In the genomic region with DNA sequence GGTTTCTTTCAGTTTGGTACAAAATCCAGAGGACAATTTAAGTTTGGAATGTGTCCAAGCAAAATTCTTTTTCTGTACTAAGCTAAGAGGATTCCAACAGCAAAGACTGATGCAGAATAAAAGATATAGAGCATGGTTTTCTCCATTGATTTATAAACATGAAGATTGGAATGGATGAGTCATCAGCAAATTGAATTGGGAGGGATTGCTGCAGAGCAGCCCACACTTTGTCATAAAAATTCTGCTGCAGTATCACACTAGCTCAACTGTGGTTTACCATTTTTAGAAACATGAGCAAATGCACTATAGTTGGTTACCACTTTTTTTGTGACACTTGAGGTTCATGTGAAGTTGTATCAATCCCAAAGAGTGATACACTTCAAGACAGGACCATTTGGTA, we compare ENCODE assay signal across 12 cellular contexts. TPM values are rescaled to one million over a fixed set of nuclear protein-coding genes. Genes with fewer than 3 reads are reported as not detected.
DNase-seq lines count a peak whose midpoint lies in the region; ATAC-seq, FAIRE-seq and TF ChIP-seq lines count a peak whose summit lies in the region.
"Had no signal": no experiment of that assay in that cellular context is flagged by ENCODE, and none has a peak within 500 bp of the region (broad histone marks: within the 10 kb centered on the region; RNA-seq: fewer than 3 reads in every experiment).

No MANE protein-coding gene starts in this region.

- SMC1A ChIA-PET in GM12878 (lab: Charles Lee; ENCODE audit: uncharacterized antibody, unreplicated experiment): no interaction called here

- H3K4me3 ChIP-seq in GM12878: no peak overlapping the region
- H3K4me3 ChIP-seq in mesenchymal stem cell (ENCODE audit: insufficient read depth in 1 of 2, low read depth in 1 of 2, low read length in 2 of 2): no peak overlapping the region
- no peak overlapping the region for H3K4me3 ChIP-seq in tibial artery
- H3K4me3 ChIP-seq: esophagus squamous epithelium had no signal

- BruUV-seq in GM12878 (replicated peaks; lab: Mats Ljungman, UMichigan): no TSS peak

- ATAC-seq in GM12878 (no peak), HG03108 (IDR thresholded peaks at IDR 0.05; ENCODE audit: unreplicated experiment) (no peak)

- peak; percentile 71 for DNase-seq in Ammon's horn (ENCODE audit: low spot score)
- peak; percentile 67 for DNase-seq in LHCN-M2 (ENCODE audit: low read depth)
- no peak for DNase-seq in GM12878 (ENCODE audit: low read depth, low spot score)
- peak; percentile 84 for DNase-seq in mesenchymal stem cell
- DNase-seq in tibial artery: no peak
- no peak for DNase-seq in NCI-H146 (lab: John Stamatoyannopoulos, UW)
- DNase-seq in NCI-H1048 (lab: John Stamatoyannopoulos, UW): no peak
- DNase-seq: esophagus squamous epithelium, Karpas-422, NCI-H69 had no signal

- RAD21 ChIA-PET in GM12878 (lab: Charles Lee; ENCODE audit: unreplicated experiment): no interaction called here

- FAIRE-seq in GM12878 (lab: Jason Lieb, UNC): peak; percentile 38

- H3K4me2 ChIP-seq in GM12878 (ENCODE audit: control insufficient read depth, insufficient read depth) (no peak overlapping the region; the same call in 1 of the 2 replicates), mesenchymal stem cell (ENCODE audit: low read length, poor library complexity, severe bottlenecking) (no peak overlapping the region)

- H4K20me1 ChIP-seq in GM12878 (ENCODE audit: control insufficient read depth, insufficient read depth): no peaks in the 10 kb centered on the region

- H3K27ac ChIP-seq in GM12878 (ENCODE audit: control insufficient read depth, insufficient read depth) (peak overlapping the region; percentile 24; the same call in 1 of the 2 replicates), mesenchymal stem cell (ENCODE audit: low read length, poor library complexity, severe bottlenecking) (no peak overlapping the region), tibial artery (no peak overlapping the region)
- H3K27ac ChIP-seq: parathyroid adenoma had no signal

- no peak overlapping the region for H3K14ac ChIP-seq in mesenchymal stem cell (ENCODE audit: low read length in 2 of 2)

- intact Hi-C loops in GM12878 (cut with micrococcal nuclease; ENCODE audit: unreplicated experiment) (no loop called here), tibial artery (cut with DNase I; ENCODE audit: low total_unique reads) (no loop called here)

- no peaks in the 10 kb centered on the region for H3K79me2 ChIP-seq in GM12878 (ENCODE audit: control insufficient read depth, insufficient read depth, low read length)
- H3K79me2 ChIP-seq: parathyroid adenoma had no signal

- no peak overlapping the region for H2AFZ ChIP-seq in GM12878 (ENCODE audit: control insufficient read depth, low read depth, low read length)
- no peak overlapping the region for H2AFZ ChIP-seq in mesenchymal stem cell (ENCODE audit: low read depth, low read length)
- H2AFZ ChIP-seq: parathyroid adenoma had no signal

- no peak overlapping the region for H2BK120ac ChIP-seq in mesenchymal stem cell (ENCODE audit: low read depth, low read length)

- H3K9ac ChIP-seq in GM12878 (ENCODE audit: control insufficient read depth, insufficient read depth, low read length): no peak overlapping the region
- H3K9ac ChIP-seq in mesenchymal stem cell (ENCODE audit: low read length): peak overlapping the region; percentile 55
- H3K9ac ChIP-seq: parathyroid adenoma had no signal

- no peak overlapping the region for H2AK5ac ChIP-seq in mesenchymal stem cell (ENCODE audit: low read length, severe bottlenecking)

- in situ Hi-C loops in GM12878 (cut with MboI): no loop called here

- H3K36me3 ChIP-seq in GM12878 (ENCODE audit: control insufficient read depth in 2 of 2, insufficient read depth in 2 of 2, low read length in 1 of 2): no peaks in the 10 kb centered on the region
- no peaks in the 10 kb centered on the region for H3K36me3 ChIP-seq in mesenchymal stem cell (ENCODE audit: control insufficient read depth in 1 of 2, insufficient read depth in 2 of 2, low read depth in 1 of 2, low read length in 2 of 2)
- H3K36me3 ChIP-seq in tibial artery: no peaks in the 10 kb centered on the region
- H3K36me3 ChIP-seq: esophagus squamous epithelium had no signal

- H3K27me3 ChIP-seq in GM12878 (replicated peaks in 1 of 2; ENCODE audit: control insufficient read depth in 2 of 2, insufficient read depth in 2 of 2, low read length in 1 of 2): no peaks in the 10 kb centered on the region
- H3K27me3 ChIP-seq in mesenchymal stem cell (ENCODE audit: control insufficient read depth in 1 of 2, insufficient read depth in 1 of 2, low read length in 2 of 2): no peaks in the 10 kb centered on the region
- H3K27me3 ChIP-seq in tibial artery: no peaks in the 10 kb centered on the region

- no peak overlapping the region for H3K4ac ChIP-seq in mesenchymal stem cell (ENCODE audit: low read depth in 1 of 2, low read length in 2 of 2)

- no peak for TF ChIP-seq RAD21 in GM12878 (IDR thresholded peaks at IDR 0.05; ENCODE audit: insufficient read depth, low read depth, low read length)

- no peak overlapping the region for H3K23ac ChIP-seq in mesenchymal stem cell (ENCODE audit: low read length in 2 of 2)

- H2BK12ac ChIP-seq in mesenchymal stem cell (ENCODE audit: low read length in 2 of 2): no peak overlapping the region

- no peak overlapping the region for H2BK15ac ChIP-seq in mesenchymal stem cell (ENCODE audit: low read depth, poor library complexity, severe bottlenecking)

- H2BK5ac ChIP-seq in mesenchymal stem cell (ENCODE audit: low read depth, low read length, poor library complexity, severe bottlenecking): no peak overlapping the region

- H3K9me3 ChIP-seq in GM12878 (replicated peaks; ENCODE audit: control insufficient read depth, insufficient read depth, low read length): no peaks in the 10 kb centered on the region
- peaks cover 3% of the 10 kb centered on the region for H3K9me3 ChIP-seq in mesenchymal stem cell (ENCODE audit: control insufficient read depth, low read length)
- H3K9me3 ChIP-seq in tibial artery: no peaks in the 10 kb centered on the region
- H3K9me3 ChIP-seq: esophagus squamous epithelium had no signal

- H3K79me1 ChIP-seq in mesenchymal stem cell (replicated peaks; ENCODE audit: low read length, poor library complexity, severe bottlenecking): no peaks in the 10 kb centered on the region

- POLR2A ChIA-PET in GM12878 (lab: Charles Lee): no interaction called here

- H4K91ac ChIP-seq in mesenchymal stem cell (ENCODE audit: low read length): no peak overlapping the region

- no peak for TF ChIP-seq EP300 in GM12878 (IDR thresholded peaks at IDR 0.05; ENCODE audit: borderline replicate concordance in 1 of 2, control insufficient read depth in 1 of 2, low read depth in 2 of 2, low read length in 2 of 2)

- CTCF ChIA-PET in GM12878 (lab: Yijun Ruan, JAX): interaction anchor here (1.1 kb wide), 1 partner anchor 12 kb away, joined by 3 read pairs; no protein-coding TSS in a partner anchor

- TF ChIP-seq CTCF in GM12878 (IDR thresholded peaks at IDR 0.05 in 2 of 3, conservative IDR thresholded peaks at IDR 0.05 in 1 of 3; ENCODE audit: control insufficient read depth in 2 of 3, extremely low read depth in 1 of 3, insufficient read depth in 1 of 3, low read depth in 3 of 3, low read length in 3 of 3) (no peak), tibial artery (IDR thresholded peaks at IDR 0.05) (no peak)

- H3K4me1 ChIP-seq in GM12878 (ENCODE audit: control insufficient read depth, insufficient read depth, low read length) (peaks cover 6% of the 10 kb centered on the region), mesenchymal stem cell (ENCODE audit: control insufficient read depth, insufficient read depth, low read depth, low read length) (peaks cover 5% of the 10 kb centered on the region), tibial artery (peaks cover 0 to 7% (median 3%) of the 10 kb centered on the region in 4 donors)
- H3K4me1 ChIP-seq: parathyroid adenoma had no signal

- no peak for TF ChIP-seq POLR2A in GM12878 (IDR thresholded peaks at IDR 0.05; ENCODE audit: low read depth, low read length)

- no peak overlapping the region for H4K8ac ChIP-seq in mesenchymal stem cell (ENCODE audit: low read length)

- H3K18ac ChIP-seq in mesenchymal stem cell (ENCODE audit: low read depth in 1 of 2, low read length in 2 of 2): no peak overlapping the region

RNA-seq across cellular contexts. Expression of gene LARP6, which starts 16.1 kb away (rescaled TPM):
- 43.6 and 45.0 TPM in 2 replicates for total RNA-seq in LHCN-M2 (2014; rRNA removed)
- 71.7 TPM for polyA plus RNA-seq in LHCN-M2 (2012)
- total RNA-seq in GM12878 (2013; cell fraction: nucleolus; rRNA removed): 3.5 and 4.7 TPM in 2 replicates
- total RNA-seq in GM12878 (2014; rRNA removed): 4.4 and 6.9 TPM in 2 replicates
- 2.1 and 3.0 TPM in 2 replicates for total RNA-seq in GM12878 (2014; rRNA removed; fragmentation: Illumina TruSeq; extraction: Trizol)
- total RNA-seq in GM12878 (2021): 3.4 and 3.5 TPM in 2 replicates
- polyA plus RNA-seq in GM12878 (2011; ENCODE audit: low read depth): 1.2 TPM
- polyA plus RNA-seq in GM12878 (2011; rRNA removed): 7.9 and 8.9 TPM in 2 replicates
- 5.9 TPM in 2 replicates for polyA plus RNA-seq in GM12878 (2011; cell fraction: cytosol; rRNA removed)
- polyA plus RNA-seq in GM12878 (2011; cell fraction: nucleus; rRNA removed): 3.0 and 3.1 TPM in 2 replicates
- 3.6 and 4.0 TPM in 2 replicates for polyA plus RNA-seq in GM12878 (2012)
- 2.7 TPM in 2 replicates for polyA plus RNA-seq in GM12878 (2014; fragmentation: Illumina TruSeq; extraction: Trizol)
- polyA plus RNA-seq in GM12878 (2014; fragmentation: Nextera tagmentation; extraction: Ambion mirVana): 1 to 10 TPM in 1 of 2 experiments, under 1 TPM in 1; 0.74 to 1.2 TPM
- 4.7 and 5.7 TPM in 2 replicates for polyA plus RNA-seq in GM12878 (2014; rRNA removed)
- 10 to 100 TPM; 13.1 to 14.6 TPM for polyA plus RNA-seq in GM12878 (2016; fragmentation: Nextera tagmentation; extraction: Ambion mirVana)
- 1.8 and 2.5 TPM in 2 replicates for polyA minus RNA-seq in GM12878 (2011; rRNA and poly(A)+ RNA removed)
- 2.0 TPM in 1 of 2 replicates, not detected in the other for polyA minus RNA-seq in GM12878 (2011; cell fraction: cytosol; rRNA and poly(A)+ RNA removed)
- 1.9 and 2.7 TPM in 2 replicates for polyA minus RNA-seq in GM12878 (2011; cell fraction: nucleus; rRNA and poly(A)+ RNA removed)
- polyA plus RNA-seq in mesenchymal stem cell (2013, experiment 1 of 2): 57.0 TPM
- polyA plus RNA-seq in mesenchymal stem cell (2013, experiment 2 of 2): 60.3 TPM

RNA-seq across cellular contexts. Expression of gene THAP10, which starts 22.2 kb away (rescaled TPM):
- total RNA-seq in LHCN-M2 (2014; rRNA removed): 8.0 and 8.9 TPM in 2 replicates
- 1.3 TPM for polyA plus RNA-seq in LHCN-M2 (2012)
- total RNA-seq in GM12878 (2013; cell fraction: nucleolus; rRNA removed): 0.20 and 0.25 TPM in 2 replicates
- 1.3 and 1.4 TPM in 2 replicates for total RNA-seq in GM12878 (2014; rRNA removed)
- 0.76 and 1.1 TPM in 2 replicates for total RNA-seq in GM12878 (2014; rRNA removed; fragmentation: Illumina TruSeq; extraction: Trizol)
- 1.5 and 1.9 TPM in 2 replicates for total RNA-seq in GM12878 (2021)
- polyA plus RNA-seq in GM12878 (2011; ENCODE audit: low read depth): 0.26 TPM
- polyA plus RNA-seq in GM12878 (2011; rRNA removed): 0.40 and 0.41 TPM in 2 replicates
- polyA plus RNA-seq in GM12878 (2011; cell fraction: cytosol; rRNA removed): 0.27 and 0.43 TPM in 2 replicates
- 0.22 and 0.34 TPM in 2 replicates for polyA plus RNA-seq in GM12878 (2011; cell fraction: nucleus; rRNA removed)
- 0.35 and 1.3 TPM in 2 replicates for polyA plus RNA-seq in GM12878 (2012)
- 1.6 and 2.1 TPM in 2 replicates for polyA plus RNA-seq in GM12878 (2014; fragmentation: Illumina TruSeq; extraction: Trizol)
- under 1 TPM; 0.35 to 0.39 TPM for polyA plus RNA-seq in GM12878 (2014; fragmentation: Nextera tagmentation; extraction: Ambion mirVana)
- polyA plus RNA-seq in GM12878 (2014; rRNA removed): 0.91 and 2.2 TPM in 2 replicates
- polyA plus RNA-seq in GM12878 (2016; fragmentation: Nextera tagmentation; extraction: Ambion mirVana): 1 to 10 TPM; 5.1 to 5.2 TPM
- 0.15 TPM in 2 replicates for polyA minus RNA-seq in GM12878 (2011; rRNA and poly(A)+ RNA removed)
- polyA minus RNA-seq in GM12878 (2011; cell fraction: cytosol; rRNA and poly(A)+ RNA removed): 0.94 TPM in 1 of 2 replicates, not detected in the other
- polyA minus RNA-seq in GM12878 (2011; cell fraction: nucleus; rRNA and poly(A)+ RNA removed): 0.24 and 0.38 TPM in 2 replicates
- polyA plus RNA-seq in mesenchymal stem cell (2013, experiment 1 of 2): 1.2 TPM
- polyA plus RNA-seq in mesenchymal stem cell (2013, experiment 2 of 2): 1.2 TPM

RNA-seq across cellular contexts. Expression of gene LRRC49, which starts 22.6 kb away (rescaled TPM):
- total RNA-seq in LHCN-M2 (2014; rRNA removed) (4.9 and 7.2 TPM in 2 replicates), GM12878 (2014; rRNA removed) (3.0 and 5.3 TPM in 2 replicates), GM12878 (2014; rRNA removed; fragmentation: Illumina TruSeq; extraction: Trizol) (3.2 and 4.2 TPM in 2 replicates), GM12878 (2021) (2.9 and 3.7 TPM in 2 replicates)
- polyA plus RNA-seq in LHCN-M2 (2012): 2.1 TPM
- 34.5 and 36.4 TPM in 2 replicates for total RNA-seq in GM12878 (2013; cell fraction: nucleolus; rRNA removed)
- polyA plus RNA-seq in GM12878 (2011; ENCODE audit: low read depth): 2.3 TPM
- polyA plus RNA-seq in GM12878 (2011; rRNA removed) (2.6 and 3.8 TPM in 2 replicates), GM12878 (2014; fragmentation: Illumina TruSeq; extraction: Trizol) (2.6 and 3.2 TPM in 2 replicates), GM12878 (2014; fragmentation: Nextera tagmentation; extraction: Ambion mirVana) (1 to 10 TPM; 1.5 to 3.1 TPM), GM12878 (2014; rRNA removed) (1.3 and 1.4 TPM in 2 replicates), GM12878 (2016; fragmentation: Nextera tagmentation; extraction: Ambion mirVana) (1 to 10 TPM; 2.8 to 3.7 TPM)
- polyA plus RNA-seq in GM12878 (2011; cell fraction: cytosol; rRNA removed): 0.90 and 1.4 TPM in 2 replicates
- 2.5 and 3.2 TPM in 2 replicates for polyA plus RNA-seq in GM12878 (2011; cell fraction: nucleus; rRNA removed)
- 1.2 and 1.7 TPM in 2 replicates for polyA plus RNA-seq in GM12878 (2012)
- polyA minus RNA-seq in GM12878 (2011; rRNA and poly(A)+ RNA removed): 1.3 and 1.8 TPM in 2 replicates
- not detected in 2 replicates for polyA minus RNA-seq in GM12878 (2011; cell fraction: cytosol; rRNA and poly(A)+ RNA removed)
- polyA minus RNA-seq in GM12878 (2011; cell fraction: nucleus; rRNA and poly(A)+ RNA removed): 5.0 and 7.6 TPM in 2 replicates
- 1.7 TPM for polyA plus RNA-seq in mesenchymal stem cell (2013, experiment 1 of 2)
- polyA plus RNA-seq in mesenchymal stem cell (2013, experiment 2 of 2): 1.8 TPM

Comparison
In these comparisons a context has a peak if more than half of its experiments do, and no peak if none do; other contexts are left out.
1. DNase-seq: peak in Ammon's horn (single experiment), LHCN-M2 (single experiment) and mesenchymal stem cell (single experiment); none in GM12878 (single experiment), tibial artery (0 of 2), NCI-H146 (single experiment) and NCI-H1048 (single experiment).